Comparison of ENCODE assay signal across 1 cellular context in the genomic region with DNA sequence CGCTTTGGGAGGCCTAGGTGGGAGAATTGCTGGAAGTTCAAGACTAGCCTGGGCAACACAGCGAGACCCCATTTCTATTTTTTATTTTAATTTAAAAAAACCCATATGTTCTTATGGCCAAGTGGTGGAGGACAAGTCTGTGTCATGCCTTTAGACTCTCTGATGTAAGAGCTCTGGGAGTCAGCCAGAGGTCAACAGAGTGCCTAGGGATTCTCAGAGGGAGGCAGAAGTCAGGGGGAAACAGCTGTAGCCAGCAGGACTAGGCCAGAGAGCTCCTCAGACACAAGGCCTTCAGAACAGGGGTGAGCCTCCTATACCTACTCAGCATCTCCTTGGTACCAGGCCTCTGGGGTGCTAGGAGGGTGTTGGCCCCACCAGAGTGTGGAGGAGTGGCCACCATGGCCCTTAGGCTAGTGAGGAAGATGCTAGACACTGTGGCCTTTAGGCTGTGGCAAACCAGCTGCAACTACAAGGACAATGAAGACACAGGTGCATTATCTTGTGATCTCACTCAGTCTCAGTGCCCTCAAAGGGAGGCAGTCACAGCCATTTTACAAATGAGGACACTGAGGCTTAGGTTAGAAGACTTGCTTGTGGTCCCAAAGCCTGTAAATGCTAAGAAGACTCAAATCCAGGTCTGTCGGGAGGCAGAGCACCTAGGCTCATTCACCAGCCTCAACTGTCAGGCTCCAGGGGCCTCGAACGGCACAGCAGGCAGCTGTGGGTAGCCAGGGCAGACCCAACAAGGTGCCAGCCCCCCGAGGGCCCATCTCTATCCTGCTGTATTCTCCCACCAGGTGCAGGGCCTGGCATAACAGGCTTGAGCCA.
TF ChIP-seq lines count a peak whose summit lies in the region.

No MANE protein-coding gene starts in this region.

TF ChIP-seq in IMR-90, 13 proteins besides CTCF, POLR2A, EP300 and RAD21:
- TF ChIP-seq RCOR1 (IDR thresholded peaks at IDR 0.05; ENCODE audit: insufficient replicate concordance, low read length) (no peak), RFX5 (IDR thresholded peaks at IDR 0.05; ENCODE audit: low read depth, low read length) (no peak), CEBPB (IDR thresholded peaks at IDR 0.05; ENCODE audit: low read depth, low read length) (0 out of 2 replicates have a peak, but pooled peaks have one; percentile 5), ELK1 (IDR thresholded peaks at IDR 0.05; ENCODE audit: borderline replicate concordance, low read depth, low read length) (no peak)
